22 cellular contexts compared by ENCODE assay signal in genomic region chr10:37681617-37681999, GRCh38.
"Had no signal": no experiment of that assay in that cellular context is flagged by ENCODE, and none has a peak within 500 bp of the region (broad histone marks: within the 10 kb centered on the region; RNA-seq: fewer than 3 reads in every experiment).

No MANE protein-coding gene starts in this region.

- H3K27me3 ChIP-seq: MG63, SJCRH30 had no signal

- H3K9me3 ChIP-seq: MG63, SJCRH30 had no signal

- H3K36me3 ChIP-seq: MG63, SJCRH30 had no signal

- ATAC-seq: Right ventricle myocardium inferior, SK-N-SH treated with all-trans-retinoic acid at 6 μM for 48 hours had no signal

- H3K27ac ChIP-seq: SJCRH30 had no signal

- DNase-seq: IMR-90, Karpas-422, KG1, MG63, NCI-H1092, NCI-H1105 treated with DMSO at 0.1 percent for 48 hours, NCI-H1417 treated with DMSO at 0.1 percent for 48 hours, NCI-H1694 treated with DMSO at 0.1 percent for 48 hours, NCI-H1930, NCI-H2081, NCI-H2171, NCI-H226, NCI-H446, NCI-H510A, NCI-H524 treated with DMSO at 0.1 percent for 48 hours, NCI-H69, NCI-H774, SHP77 treated with DMSO at 0.1 percent for 48 hours, SJCRH30, T-helper 1 cell had no signal

- H3K4me3 ChIP-seq: MG63, SJCRH30 had no signal

- H3K4me1 ChIP-seq: SJCRH30 had no signal
